Comparison of ENCODE assay signal across 35 cellular contexts in genomic region chr10:8304861-8305260, GRCh38.
DNase-seq lines count a peak whose midpoint lies in the region; ATAC-seq and TF ChIP-seq lines count a peak whose summit lies in the region.
"Had no signal": no experiment of that assay in that cellular context is flagged by ENCODE, and none has a peak within 500 bp of the region (broad histone marks: within the 10 kb centered on the region; RNA-seq: fewer than 3 reads in every experiment).

No MANE protein-coding gene starts in this region.

- H2BK12ac ChIP-seq in trophoblast cell (ENCODE audit: low read length) = peak overlapping the region; percentile 82

- no peaks in the 10 kb centered on the region for H3K79me2 ChIP-seq in GM23338 (replicated peaks; ENCODE audit: insufficient read depth)
- H3K79me2 ChIP-seq in neural progenitor cell (ENCODE audit: low read depth) = no peaks in the 10 kb centered on the region
- peaks cover 3% of the 10 kb centered on the region for H3K79me2 ChIP-seq in trophoblast cell (ENCODE audit: control insufficient read depth, insufficient read depth, low read length, poor library complexity)

- no peak overlapping the region for H4K8ac ChIP-seq in trophoblast cell (ENCODE audit: low read depth, low read length)

- H2AFZ ChIP-seq in GM23338 = no peak overlapping the region
- H2AFZ ChIP-seq in neural progenitor cell (replicated peaks) = no peak overlapping the region
- H2AFZ ChIP-seq in trophoblast cell (ENCODE audit: insufficient read depth, low read length, poor library complexity) = no peak overlapping the region

- no peak overlapping the region for H3K9ac ChIP-seq in neural progenitor cell
- no peak overlapping the region for H3K9ac ChIP-seq in trophoblast cell (ENCODE audit: low read length)
- H3K9ac ChIP-seq: BLaER1; BLaER1 treated with 17β-estradiol and CSF1 and Interleukin-3, amounts not matched to agents 10 nM and 100 nM had no signal

- peak overlapping the region; percentile 74 for H2BK120ac ChIP-seq in trophoblast cell (ENCODE audit: insufficient read depth, low read length, poor library complexity)

- H3K27ac Mint-ChIP-seq in GM23338 (0 out of 2 replicates have a peak overlapping the region, but pooled peaks have one; percentile 69), neural progenitor cell (no peak overlapping the region)
- H3K27ac Mint-ChIP-seq: B cell; CD14-positive monocyte; CD4-positive, alpha-beta T cell; CD8-positive, alpha-beta T cell had no signal

- H3K79me1 ChIP-seq in trophoblast cell (ENCODE audit: low read length) = peaks cover 19% of the 10 kb centered on the region

- H3K9me3 Mint-ChIP-seq in GM23338 (no peaks in the 10 kb centered on the region), neural progenitor cell (no peaks in the 10 kb centered on the region)
- H3K9me3 Mint-ChIP-seq: CD4-positive, alpha-beta memory T cell; CD4-positive, alpha-beta T cell; CD4-positive, CD25-positive, alpha-beta regulatory T cell; CD8-positive, alpha-beta memory T cell; CD8-positive, alpha-beta T cell had no signal

- no peak overlapping the region for H2AK5ac ChIP-seq in trophoblast cell (ENCODE audit: low read length)

- ATAC-seq in GM23338 = no peak
- no peak for ATAC-seq in lower lobe of right lung
- no peak for ATAC-seq in gastrocnemius medialis
- no peak for ATAC-seq in HG03095 (IDR thresholded peaks at IDR 0.05; ENCODE audit: unreplicated experiment)
- ATAC-seq: A549; CD8-positive, alpha-beta T cell had no signal

- H3K27me3 Mint-ChIP-seq in GM23338 (ENCODE audit: insufficient read depth, low read depth, poor library complexity) = no peaks in the 10 kb centered on the region
- H3K27me3 Mint-ChIP-seq in neural progenitor cell (ENCODE audit: insufficient read depth, low read depth) = no peaks in the 10 kb centered on the region
- H3K27me3 Mint-ChIP-seq: B cell; CD4-positive, alpha-beta memory T cell; CD4-positive, alpha-beta T cell; CD4-positive, CD25-positive, alpha-beta regulatory T cell had no signal

- H3K9me3 ChIP-seq in neural progenitor cell (ENCODE audit: low read depth) = no peaks in the 10 kb centered on the region
- H3K9me3 ChIP-seq in trophoblast cell (ENCODE audit: insufficient read depth, low read depth, low read length) = no peaks in the 10 kb centered on the region
- no peaks in the 10 kb centered on the region for H3K9me3 ChIP-seq in lower lobe of right lung
- H3K9me3 ChIP-seq in gastrocnemius medialis = no peaks in the 10 kb centered on the region
- H3K9me3 ChIP-seq: A549; BE2C; BLaER1; BLaER1 treated with 17β-estradiol and CSF1 and Interleukin-3, amounts not matched to agents 10 nM and 100 nM; Caco-2 had no signal

- no peak overlapping the region for H4K12ac ChIP-seq in trophoblast cell (ENCODE audit: low read depth, low read length)

- H3K9me2 ChIP-seq in GM23338 (ENCODE audit: insufficient read depth) = 0 out of 2 replicates have a peak, but pooled peaks cover 3% of the 10 kb centered on the region

- H3K4me1 Mint-ChIP-seq in GM23338 (peaks cover 35% of the 10 kb centered on the region), neural progenitor cell (peaks cover 12% of the 10 kb centered on the region)
- H3K4me1 Mint-ChIP-seq: B cell, CD14-positive monocyte had no signal

- H4K20me1 ChIP-seq in GM23338 (replicated peaks; ENCODE audit: insufficient read depth) (no peaks in the 10 kb centered on the region), neural progenitor cell (ENCODE audit: low read depth) (no peaks in the 10 kb centered on the region)
- H4K20me1 ChIP-seq: BLaER1; BLaER1 treated with 17β-estradiol and CSF1 and Interleukin-3, amounts not matched to agents 10 nM and 100 nM had no signal

- H3K36me3 Mint-ChIP-seq in GM23338 (ENCODE audit: low read depth) (no peaks in the 10 kb centered on the region), neural progenitor cell (no peaks in the 10 kb centered on the region)
- H3K36me3 Mint-ChIP-seq: CD14-positive monocyte; CD4-positive, alpha-beta memory T cell; CD4-positive, CD25-positive, alpha-beta regulatory T cell; CD8-positive, alpha-beta memory T cell; CD8-positive, alpha-beta T cell had no signal

- H3K4me2 ChIP-seq in GM23338 (no peak overlapping the region), neural progenitor cell (no peak overlapping the region), trophoblast cell (ENCODE audit: low read length) (no peak overlapping the region)
- H3K4me2 ChIP-seq: A549; BLaER1; BLaER1 treated with 17β-estradiol and CSF1 and Interleukin-3, amounts not matched to agents 10 nM and 100 nM had no signal

- H3K18ac ChIP-seq in trophoblast cell (ENCODE audit: low read length) = no peak overlapping the region

- no peak overlapping the region for H4K91ac ChIP-seq in trophoblast cell (ENCODE audit: low read depth, low read length)

- DNase-seq in GM23338 (ENCODE audit: low spot score) (no peak), amniotic epithelial cell (ENCODE audit: low read depth) (peak; percentile 73), neural progenitor cell (ENCODE audit: low spot score) (no peak), trophoblast cell (peak; percentile 48 to 80), lower lobe of right lung (no peak), SHP77 treated with DMSO at 0.1 percent for 48 hours (lab: John Stamatoyannopoulos, UW) (no peak), gastrocnemius medialis (no peak)
- DNase-seq: 8988T; ACHN; AML-193; BE2C; C1 segment of cervical spinal cord; Caco-2; Calu3; CD4-positive, alpha-beta memory T cell; CD4-positive, alpha-beta T cell; CD4-positive, CD25-positive, alpha-beta regulatory T cell; CD8-positive, alpha-beta memory T cell; CD8-positive, alpha-beta T cell; COR-L47; DMS 273 treated with DMSO at 0.1 percent for 48 hours; DMS153; DMS53; DMS79; DMS79 treated with DMSO at 0.1 percent for 48 hours; DND-41; EL had no signal

- H3K23ac ChIP-seq in trophoblast cell (ENCODE audit: low read length) = no peak overlapping the region

- no peaks in the 10 kb centered on the region for H3K36me3 ChIP-seq in GM23338 (ENCODE audit: insufficient read depth)
- H3K36me3 ChIP-seq in neural progenitor cell = no peaks in the 10 kb centered on the region
- H3K36me3 ChIP-seq in trophoblast cell (ENCODE audit: control insufficient read depth in 1 of 2, insufficient read depth in 2 of 2, low read length in 2 of 2) = no peaks in the 10 kb centered on the region
- H3K36me3 ChIP-seq in lower lobe of right lung = no peaks in the 10 kb centered on the region
- no peaks in the 10 kb centered on the region for H3K36me3 ChIP-seq in gastrocnemius medialis
- H3K36me3 ChIP-seq: BE2C; BLaER1; BLaER1 treated with 17β-estradiol and CSF1 and Interleukin-3, amounts not matched to agents 10 nM and 100 nM had no signal

- no peak for TF ChIP-seq CTCF in GM23338 (conservative IDR thresholded peaks at IDR 0.05; ENCODE audit: low read depth in 2 of 2)
- TF ChIP-seq CTCF in neural progenitor cell (IDR thresholded peaks at IDR 0.05) = no peak
- no peak for TF ChIP-seq CTCF in lower lobe of right lung (IDR thresholded peaks at IDR 0.05)
- TF ChIP-seq CTCF in gastrocnemius medialis (IDR thresholded peaks at IDR 0.05 in 4 of 5, conservative IDR thresholded peaks at IDR 0.05 in 1 of 5) = no peak

- intact Hi-C loops in lower lobe of right lung (cut with DNase I) = no loop called here
- intact Hi-C loops in gastrocnemius medialis (cut with DNase I; ENCODE audit: low total_unique reads) = no loop called here

- H3K27me3 ChIP-seq in GM23338 (ENCODE audit: insufficient read depth) (no peaks in the 10 kb centered on the region), neural progenitor cell (no peaks in the 10 kb centered on the region), trophoblast cell (ENCODE audit: insufficient read depth, low read length) (no peaks in the 10 kb centered on the region), lower lobe of right lung (ENCODE audit: low read depth) (peaks cover 6% of the 10 kb centered on the region), gastrocnemius medialis (no peaks in the 10 kb centered on the region)
- H3K27me3 ChIP-seq: BE2C; BLaER1; BLaER1 treated with 17β-estradiol and CSF1 and Interleukin-3, amounts not matched to agents 10 nM and 100 nM had no signal

- peaks cover 9% of the 10 kb centered on the region for H3K4me1 ChIP-seq in GM23338 (ENCODE audit: insufficient read depth)
- H3K4me1 ChIP-seq in neural progenitor cell = no peaks in the 10 kb centered on the region
- peaks cover 13 to 16% of the 10 kb centered on the region in 2 experiments for H3K4me1 ChIP-seq in trophoblast cell (ENCODE audit: control insufficient read depth in 1 of 2, insufficient read depth in 2 of 2, low read length in 2 of 2)
- H3K4me1 ChIP-seq in lower lobe of right lung = no peaks in the 10 kb centered on the region
- H3K4me1 ChIP-seq in gastrocnemius medialis = no peaks in the 10 kb centered on the region
- H3K4me1 ChIP-seq: Caco-2 had no signal

- peak overlapping the region; percentile 64 for H3K14ac ChIP-seq in trophoblast cell (ENCODE audit: low read length)

- H3K4ac ChIP-seq in trophoblast cell (ENCODE audit: low read depth, low read length) = no peak overlapping the region

- peak overlapping the region; percentile 47 for H2BK5ac ChIP-seq in trophoblast cell (ENCODE audit: low read depth, low read length, poor library complexity)

- in situ Hi-C loops in gastrocnemius medialis (cut with MboI; ENCODE audit: low sequenced_read_pairs in 4 of 4) = no loop called here

- H3K4me3 Mint-ChIP-seq in GM23338 = no peak overlapping the region
- peak overlapping the region; percentile 2 for H3K4me3 Mint-ChIP-seq in neural progenitor cell
- H3K4me3 Mint-ChIP-seq: B cell; CD14-positive monocyte; CD4-positive, alpha-beta memory T cell; CD4-positive, alpha-beta T cell; CD4-positive, CD25-positive, alpha-beta regulatory T cell; CD8-positive, alpha-beta memory T cell; CD8-positive, alpha-beta T cell had no signal

- H3K27ac ChIP-seq in GM23338 (ENCODE audit: low read depth) = no peak overlapping the region
- no peak overlapping the region for H3K27ac ChIP-seq in neural progenitor cell
- peak overlapping the region; percentile 48 for H3K27ac ChIP-seq in trophoblast cell (ENCODE audit: low read depth, low read length)
- H3K27ac ChIP-seq in lower lobe of right lung = no peak overlapping the region
- no peak overlapping the region for H3K27ac ChIP-seq in gastrocnemius medialis
- H3K27ac ChIP-seq: 22Rv1; A549; BLaER1; BLaER1 treated with 17β-estradiol and CSF1 and Interleukin-3, amounts not matched to agents 10 nM and 100 nM; C4-2B had no signal

- H3K4me3 ChIP-seq in GM23338 (no peak overlapping the region), neural progenitor cell (no peak overlapping the region), trophoblast cell (ENCODE audit: low read depth, low read length) (no peak overlapping the region), lower lobe of right lung (no peak overlapping the region), gastrocnemius medialis (no peak overlapping the region)
- H3K4me3 ChIP-seq: A549; BLaER1; BLaER1 treated with 17β-estradiol and CSF1 and Interleukin-3, amounts not matched to agents 10 nM and 100 nM had no signal

- H3F3A ChIP-seq in GM23338 (replicated peaks; ENCODE audit: low read depth) (no peaks in the 10 kb centered on the region), neural progenitor cell (ENCODE audit: low read depth) (no peaks in the 10 kb centered on the region)

- WGBS in trophoblast cell (ENCODE audit: extremely low coverage, insufficient coverage, insufficient read length) = no CpG with 5 or more reads among the region's 10 CpGs

- TF ChIP-seq POLR2A in gastrocnemius medialis (IDR thresholded peaks at IDR 0.05) = no peak

Comparison
In these comparisons a context has a peak if more than half of its experiments do, and no peak if none do; other contexts are left out.
1. DNase-seq: peak in amniotic epithelial cell (single experiment) and trophoblast cell (2 of 2); none in GM23338 (single experiment), neural progenitor cell (single experiment), lower lobe of right lung (single experiment), SHP77 treated with DMSO at 0.1 percent for 48 hours (single experiment) and gastrocnemius medialis (0 of 2).